Comparison of ENCODE assay signal across 9 cellular contexts in genomic region chr11:45665933-45666647, GRCh38. TPM values are rescaled to one million over a fixed set of nuclear protein-coding genes. Genes with fewer than 3 reads are reported as not detected.
DNase-seq lines count a peak whose midpoint lies in the region; ATAC-seq and TF ChIP-seq lines count a peak whose summit lies in the region.
"Had no signal": no experiment of that assay in that cellular context is flagged by ENCODE, and none has a peak within 500 bp of the region (broad histone marks: within the 10 kb centered on the region; RNA-seq: fewer than 3 reads in every experiment).

No MANE protein-coding gene starts in this region.

- no peak overlapping the region for H3K27ac ChIP-seq in lower lobe of right lung
- H3K27ac ChIP-seq in testis: no peak overlapping the region
- H3K27ac ChIP-seq: VCaP had no signal

- ATAC-seq in lower lobe of right lung: peak; percentile 9 to 36
- no peak for ATAC-seq in GM21390 (IDR thresholded peaks at IDR 0.05; ENCODE audit: unreplicated experiment)

- H3K4me1 Mint-ChIP-seq in T-helper 1 cell treated with Interleukin-12 subunit alpha and Interleukin-12 subunit beta and Interleukin-4 antibody, amounts not matched to agents 30 μg/mL and 1 μg/mL, for 36 hours (ENCODE audit: low read depth): peaks cover 2% of the 10 kb centered on the region

- H3K27ac Mint-ChIP-seq in T-helper 1 cell treated with Interleukin-12 subunit alpha and Interleukin-12 subunit beta and Interleukin-4 antibody, amounts not matched to agents 30 μg/mL and 1 μg/mL, for 36 hours: no peak overlapping the region

- intact Hi-C loops in lower lobe of right lung (cut with DNase I): no loop called here
- intact Hi-C loops in testis (cut with DNase I; ENCODE audit: low total_unique reads): loop anchor here (10.0 kb wide), 1 partner anchor 99 kb away; no protein-coding TSS in a partner anchor

- TF ChIP-seq POLR2A in testis (IDR thresholded peaks at IDR 0.05): no peak

- no peaks in the 10 kb centered on the region for H3K9me3 Mint-ChIP-seq in T-helper 1 cell treated with Interleukin-12 subunit alpha and Interleukin-12 subunit beta and Interleukin-4 antibody, amounts not matched to agents 30 μg/mL and 1 μg/mL, for 36 hours

- H3K36me3 Mint-ChIP-seq in T-helper 1 cell treated with Interleukin-12 subunit alpha and Interleukin-12 subunit beta and Interleukin-4 antibody, amounts not matched to agents 30 μg/mL and 1 μg/mL, for 36 hours (ENCODE audit: low read depth): no peaks in the 10 kb centered on the region

- H3K9me3 ChIP-seq in lower lobe of right lung (no peaks in the 10 kb centered on the region), testis (no peaks in the 10 kb centered on the region)

- H3K36me3 ChIP-seq in lower lobe of right lung: no peaks in the 10 kb centered on the region
- no peaks in the 10 kb centered on the region for H3K36me3 ChIP-seq in testis (ENCODE audit: low read depth, missing control alignments)

- H3K4me3 Mint-ChIP-seq in T-helper 1 cell treated with Interleukin-12 subunit alpha and Interleukin-12 subunit beta and Interleukin-4 antibody, amounts not matched to agents 30 μg/mL and 1 μg/mL, for 36 hours: peak overlapping the region; percentile 56

- DNase-seq in T-helper 1 cell (no peak), astrocyte of the hippocampus (ENCODE audit: low read depth, low spot score) (peak; percentile 38), lower lobe of right lung (no peak), testis (no peak), SKM-1 (lab: John Stamatoyannopoulos, UW; ENCODE audit: unreplicated experiment) (no peak), putamen (ENCODE audit: low spot score) (no peak)

- H3K4me3 ChIP-seq in lower lobe of right lung (peak overlapping the region; percentile 65), testis (peak overlapping the region; percentile 52 to 64)

- peaks cover 18% of the 10 kb centered on the region for H3K4me1 ChIP-seq in lower lobe of right lung
- H3K4me1 ChIP-seq in testis: peaks cover 4% of the 10 kb centered on the region

- peaks cover 39% of the 10 kb centered on the region for H3K27me3 ChIP-seq in lower lobe of right lung (ENCODE audit: low read depth)
- no peaks in the 10 kb centered on the region for H3K27me3 ChIP-seq in testis

- peaks cover 55% of the 10 kb centered on the region for H3K27me3 Mint-ChIP-seq in T-helper 1 cell treated with Interleukin-12 subunit alpha and Interleukin-12 subunit beta and Interleukin-4 antibody, amounts not matched to agents 30 μg/mL and 1 μg/mL, for 36 hours (ENCODE audit: low read depth)

- TF ChIP-seq CTCF in lower lobe of right lung (IDR thresholded peaks at IDR 0.05) (no peak), testis (IDR thresholded peaks at IDR 0.05) (no peak)

- 44 to 45% methylated on average over 10 of the region's 10 CpGs for WGBS in testis, 2 donors

RNA-seq across cellular contexts. Expression of gene CHST1, which starts 0.7 kb away (rescaled TPM):
- total RNA-seq in lower lobe of right lung (4.6 TPM), testis (10 to 100 TPM in 1 of 2 donors, 1 to 10 TPM in 1; 6.2 to 10.6 TPM)
- polyA plus RNA-seq in testis (ENCODE audit: insufficient read depth, low read depth, low replicate concordance): 17.1 TPM
